ENCODE assay signal across 24 cellular contexts in genomic region chr7:70479153-70480021, GRCh38.
DNase-seq lines count a peak whose midpoint lies in the region; ATAC-seq and FAIRE-seq lines count a peak whose summit lies in the region.
"Had no signal": no experiment of that assay in that cellular context is flagged by ENCODE, and none has a peak within 500 bp of the region (broad histone marks: within the 10 kb centered on the region; RNA-seq: fewer than 3 reads in every experiment).

No MANE protein-coding gene starts in this region.

- H3K4me1 Mint-ChIP-seq in effector memory CD8-positive, alpha-beta T cell (ENCODE audit: low read depth in 2 of 2): peaks cover 5 to 8% of the 10 kb centered on the region in 2 donors
- H3K4me1 Mint-ChIP-seq: B cell; CD4-positive, CD25-positive, alpha-beta regulatory T cell; GM23338 had no signal

- 82 to 89% (median 85%) methylated on average over 15 of the region's 15 CpGs for WGBS in small intestine, 3 donors

- no peak overlapping the region for H3K4me3 ChIP-seq in small intestine (ENCODE audit: low read depth in 1 of 2, low read length in 2 of 2)
- H3K4me3 ChIP-seq: BLaER1, GM12878, GM23338, HAP-1 had no signal

- H3K36me3 ChIP-seq in small intestine (ENCODE audit: control insufficient read depth in 2 of 2, insufficient read depth in 2 of 2, low read length in 2 of 2): no peaks in the 10 kb centered on the region
- H3K36me3 ChIP-seq: HAP-1 had no signal

- intact Hi-C loops in left colon (cut with DNase I, micrococcal nuclease): no loop called here

- peak; percentile 82 for ATAC-seq in effector memory CD8-positive, alpha-beta T cell (replicated peaks)
- peak; percentile 80 for ATAC-seq in left colon
- ATAC-seq: CD8-positive, alpha-beta T cell; GM12878; GM23338 had no signal

- peaks cover 0 to 3% of the 10 kb centered on the region in 2 donors for H3K4me1 ChIP-seq in small intestine (ENCODE audit: control insufficient read depth in 2 of 2, insufficient read depth in 1 of 2, low read depth in 1 of 2, low read length in 1 of 2)
- H3K4me1 ChIP-seq: HAP-1 had no signal

- no peak for FAIRE-seq in small intestine (lab: Jason Lieb, UNC)
- FAIRE-seq: A204.1, G401.6, GM12878, GM18507, H54 had no signal

- H3K27me3 ChIP-seq in small intestine (ENCODE audit: control insufficient read depth in 2 of 2, insufficient read depth in 2 of 2, low read length in 2 of 2): no peaks in the 10 kb centered on the region
- H3K27me3 ChIP-seq: BLaER1 had no signal

- no peak overlapping the region for H3K27ac Mint-ChIP-seq in effector memory CD8-positive, alpha-beta T cell
- H3K27ac Mint-ChIP-seq: B cell; CD4-positive, CD25-positive, alpha-beta regulatory T cell; CD8-positive, alpha-beta T cell; GM23338; HFFc6 had no signal

- H3K4me3 Mint-ChIP-seq in effector memory CD8-positive, alpha-beta T cell: no peak overlapping the region
- H3K4me3 Mint-ChIP-seq: B cell; CD4-positive, CD25-positive, alpha-beta regulatory T cell; CD8-positive, alpha-beta T cell; GM23338; HFFc6 had no signal

- H3K27ac ChIP-seq in small intestine (ENCODE audit: low read depth in 1 of 2, low read length in 1 of 2): no peak overlapping the region
- H3K27ac ChIP-seq: 22Rv1, BLaER1, C4-2B had no signal

- no peaks in the 10 kb centered on the region for H3K9me3 ChIP-seq in small intestine (ENCODE audit: control insufficient read depth, low read depth)
- H3K9me3 ChIP-seq: Caco-2, HAP-1 had no signal

- peaks cover 22 to 25% of the 10 kb centered on the region in 2 donors for H3K27me3 Mint-ChIP-seq in effector memory CD8-positive, alpha-beta T cell
- H3K27me3 Mint-ChIP-seq: B cell; CD4-positive, CD25-positive, alpha-beta regulatory T cell had no signal

- no peaks in the 10 kb centered on the region for H3K9me3 Mint-ChIP-seq in effector memory CD8-positive, alpha-beta T cell
- H3K9me3 Mint-ChIP-seq: GM23338 had no signal

- peaks cover 4% of the 10 kb centered on the region for H3K36me3 Mint-ChIP-seq in effector memory CD8-positive, alpha-beta T cell (ENCODE audit: insufficient read depth)
- H3K36me3 Mint-ChIP-seq: CD4-positive, CD25-positive, alpha-beta regulatory T cell; CD8-positive, alpha-beta T cell had no signal

- peak; percentile 19 for DNase-seq in DMS79 treated with DMSO at 0.1 percent for 48 hours (lab: John Stamatoyannopoulos, UW)
- no peak for DNase-seq in DMS79 (lab: John Stamatoyannopoulos, UW)
- DNase-seq in effector memory CD8-positive, alpha-beta T cell: no peak
- DNase-seq in left colon: peak in 1 of 2 donors; percentile 28
- peak; percentile 13 for DNase-seq in small intestine
- DNase-seq in cerebellar cortex (ENCODE audit: low spot score): no peak
- no peak for DNase-seq in kidney glomerular epithelial cell (lab: John Stamatoyannopoulos, UW)
- DNase-seq in RKO (ENCODE audit: low spot score): no peak
- DNase-seq: Caco-2; CD4-positive, CD25-positive, alpha-beta regulatory T cell; CD8-positive, alpha-beta T cell; DMS153; HFFc6 had no signal

Comparison
In these comparisons a context has a peak if more than half of its experiments do, and no peak if none do; other contexts are left out.
1. DNase-seq: peak in DMS79 treated with DMSO at 0.1 percent for 48 hours (single experiment) and small intestine (single experiment); none in DMS79 (single experiment), effector memory CD8-positive, alpha-beta T cell (0 of 3), cerebellar cortex (single experiment), kidney glomerular epithelial cell (single experiment) and RKO (single experiment).